Comparison of ENCODE assay signal across 14 cellular contexts in genomic region chr16:25007284-25007984, GRCh38. TPM values are rescaled to one million over a fixed set of nuclear protein-coding genes. Genes with fewer than 3 reads are reported as not detected.
A peak's percentile ranks its signal among the peaks of the same experiment; 100 is the strongest.
DNase-seq lines count a peak whose midpoint lies in the region; TF ChIP-seq lines count a peak whose summit lies in the region.
"Had no signal": no experiment of that assay in that cellular context is flagged by ENCODE, and none has a peak within 500 bp of the region (broad histone marks: within the 10 kb centered on the region; RNA-seq: fewer than 3 reads in every experiment).

No MANE protein-coding gene starts in this region.

- H3K36me3 ChIP-seq in ascending aorta: peaks cover 0 to 4% of the 10 kb centered on the region in 2 donors
- peaks cover 0 to 31% of the 10 kb centered on the region in 2 donors for H3K36me3 ChIP-seq in neuronal stem cell (replicated peaks in 1 of 2; ENCODE audit: control insufficient read depth in 2 of 2, insufficient read depth in 2 of 2, low read length in 2 of 2)
- no peaks in the 10 kb centered on the region for H3K36me3 ChIP-seq in prostate gland

- H3K9ac ChIP-seq in neuronal stem cell (ENCODE audit: low read depth, low read length, poor library complexity): no peak overlapping the region

- H3K14ac ChIP-seq in neuronal stem cell (ENCODE audit: low read length): no peak overlapping the region

- H2BK12ac ChIP-seq in neuronal stem cell (ENCODE audit: low read length): no peak overlapping the region

- H3K27ac ChIP-seq in ascending aorta (peak overlapping the region; percentile 57 to 59), neuronal stem cell (replicated peaks; ENCODE audit: low read length) (no peak overlapping the region), prostate gland (no peak overlapping the region)

- no peak overlapping the region for H2BK120ac ChIP-seq in neuronal stem cell (ENCODE audit: low read depth, low read length)

- no peak overlapping the region for H4K91ac ChIP-seq in neuronal stem cell (ENCODE audit: low read depth, low read length, poor library complexity)

- intact Hi-C loops in ascending aorta (cut with DNase I): no loop called here
- intact Hi-C loops in prostate gland (cut with DNase I): no loop called here

- no CpG with 5 or more reads among the region's 7 CpGs for WGBS in neuronal stem cell (ENCODE audit: extremely low coverage in 2 of 2, insufficient read length in 2 of 2, insufficient replicate concordance in 1 of 2), 2 donors
- WGBS in prostate gland: 78% methylated on average over 7 of the region's 7 CpGs

- H2BK5ac ChIP-seq in neuronal stem cell (ENCODE audit: low read length): no peak overlapping the region

- no peak overlapping the region for H3K4ac ChIP-seq in neuronal stem cell (ENCODE audit: low read length)

- peaks cover 5% of the 10 kb centered on the region for H3K79me1 ChIP-seq in neuronal stem cell (ENCODE audit: low read depth, low read length)

- no peak overlapping the region for H3K23ac ChIP-seq in neuronal stem cell (ENCODE audit: low read depth, low read length, poor library complexity)

- H3K27me3 ChIP-seq in ascending aorta (no peaks in the 10 kb centered on the region), neuronal stem cell (ENCODE audit: control insufficient read depth in 3 of 3, insufficient read depth in 3 of 3, low read depth in 1 of 3, low read length in 3 of 3) (no peaks in the 10 kb centered on the region), prostate gland (replicated peaks; ENCODE audit: insufficient read depth) (no peaks in the 10 kb centered on the region)
- H3K27me3 ChIP-seq: esophagus muscularis mucosa had no signal

- H3K4me2 ChIP-seq in neuronal stem cell (ENCODE audit: insufficient read depth, low read length, poor library complexity, severe bottlenecking): no peak overlapping the region

- H3K4me1 ChIP-seq in ascending aorta (peaks cover 6 to 50% of the 10 kb centered on the region in 2 donors), neuronal stem cell (ENCODE audit: control insufficient read depth in 2 of 2, insufficient read depth in 1 of 2, low read depth in 1 of 2, low read length in 2 of 2) (no peaks in the 10 kb centered on the region), prostate gland (replicated peaks) (no peaks in the 10 kb centered on the region)

- TF ChIP-seq CTCF in ascending aorta (IDR thresholded peaks at IDR 0.05): no peak
- no peak for TF ChIP-seq CTCF in prostate gland (IDR thresholded peaks at IDR 0.05)

- H3K18ac ChIP-seq in neuronal stem cell (ENCODE audit: low read length): no peak overlapping the region

- H3K9me3 ChIP-seq in ascending aorta: no peaks in the 10 kb centered on the region
- H3K9me3 ChIP-seq in neuronal stem cell (replicated peaks in 1 of 2; ENCODE audit: control insufficient read depth in 2 of 2, insufficient read depth in 1 of 2, low read depth in 1 of 2, low read length in 2 of 2): peaks cover 0 to 2% of the 10 kb centered on the region in 2 donors
- no peaks in the 10 kb centered on the region for H3K9me3 ChIP-seq in prostate gland
- H3K9me3 ChIP-seq: esophagus muscularis mucosa had no signal

- peak; percentile 31 for DNase-seq in stimulated activated CD4-positive, alpha-beta T cell treated with anti-CD3 and anti-CD28 coated beads, Interleukin-15, amount 100 ng/mL, for 24 hours
- no peak for DNase-seq in stimulated activated CD4-positive, alpha-beta T cell treated with anti-CD3 and anti-CD28 coated beads, Interleukin-4, amount 100 ng/mL, for 24 hours
- DNase-seq in ascending aorta (ENCODE audit: low spot score in 2 of 2) (peak in 1 of 2 donors; percentile 60), kidney glomerular epithelial cell (lab: John Stamatoyannopoulos, UW) (peak; percentile 39), neuronal stem cell (ENCODE audit: low spot score) (no peak), GF-D8 (lab: John Stamatoyannopoulos, UW) (no peak), prostate gland (ENCODE audit: low spot score) (no peak)
- DNase-seq in activated CD4-positive, CD25-positive, alpha-beta regulatory T cell treated with anti-CD3 and anti-CD28 coated beads, Interleukin-2, amount 50 U/mL, for 72 hours: no peak
- DNase-seq: activated effector memory CD4-positive, alpha-beta T cell treated with Interleukin-2 at 50 U/mL for 16 hours; islet precursor cell; Kasumi-1; NCI-H2081 treated with DMSO at 0.1 percent for 48 hours; SW 1271 had no signal

- H3K4me3 ChIP-seq in ascending aorta (no peak overlapping the region), neuronal stem cell (ENCODE audit: low read length in 2 of 2) (no peak overlapping the region), prostate gland (no peak overlapping the region)
- H3K4me3 ChIP-seq: esophagus muscularis mucosa had no signal

- H2BK15ac ChIP-seq in neuronal stem cell (ENCODE audit: low read length): no peak overlapping the region

- no peak overlapping the region for H2AFZ ChIP-seq in neuronal stem cell (ENCODE audit: low read length)

- H2AK5ac ChIP-seq in neuronal stem cell (ENCODE audit: low read depth, low read length): no peak overlapping the region

- TF ChIP-seq POLR2A in prostate gland (IDR thresholded peaks at IDR 0.05): no peak

- no peak overlapping the region for H4K8ac ChIP-seq in neuronal stem cell (ENCODE audit: low read depth, low read length)

RNA-seq across cellular contexts. Expression of gene ARHGAP17, which starts 7.7 kb away (rescaled TPM):
- total RNA-seq in ascending aorta (133 TPM), prostate gland (10 to 100 TPM; 30.4 to 65.9 TPM)
- polyA plus RNA-seq in neuronal stem cell (2013, experiment 1 of 2): 63.9 TPM
- 64.4 TPM for polyA plus RNA-seq in neuronal stem cell (2013, experiment 2 of 2)

Comparison
In these comparisons a context has a peak if more than half of its experiments do, and no peak if none do; other contexts are left out.
1. DNase-seq: peak in stimulated activated CD4-positive, alpha-beta T cell treated with anti-CD3 and anti-CD28 coated beads, Interleukin-15, amount 100 ng/mL, for 24 hours (single experiment) and kidney glomerular epithelial cell (single experiment); none in stimulated activated CD4-positive, alpha-beta T cell treated with anti-CD3 and anti-CD28 coated beads, Interleukin-4, amount 100 ng/mL, for 24 hours (single experiment), neuronal stem cell (single experiment), GF-D8 (single experiment), prostate gland (single experiment) and activated CD4-positive, CD25-positive, alpha-beta regulatory T cell treated with anti-CD3 and anti-CD28 coated beads, Interleukin-2, amount 50 U/mL, for 72 hours (single experiment).
2. H3K27ac ChIP-seq: peak in ascending aorta (2 of 2); none in neuronal stem cell (single experiment) and prostate gland (0 of 2).